Comparison of ENCODE assay signal across 18 cellular contexts in genomic region chr9:128877852-128878251, GRCh38. TPM values are rescaled to one million over a fixed set of nuclear protein-coding genes. Genes with fewer than 3 reads are reported as not detected.
DNase-seq lines count a peak whose midpoint lies in the region; ATAC-seq, FAIRE-seq and TF ChIP-seq lines count a peak whose summit lies in the region.
"Had no signal": no experiment of that assay in that cellular context is flagged by ENCODE, and none has a peak within 500 bp of the region (broad histone marks: within the 10 kb centered on the region; RNA-seq: fewer than 3 reads in every experiment).

No MANE protein-coding gene starts in this region.

- H2AFZ ChIP-seq in mammary epithelial cell (ENCODE audit: low read depth, low read length) (no peak overlapping the region), OCI-LY7 (ENCODE audit: low read length) (no peak overlapping the region), K562 (ENCODE audit: low read depth, low read length) (no peak overlapping the region)

- no peak overlapping the region for H3K9ac ChIP-seq in mammary epithelial cell (ENCODE audit: insufficient read depth, low read length)
- H3K9ac ChIP-seq in K562 (ENCODE audit: insufficient read depth in 1 of 2, low read depth in 2 of 2, low read length in 2 of 2), result no peak overlapping the region

- peaks cover 23% of the 10 kb centered on the region for H3K4me1 Mint-ChIP-seq in MCF 10A (ENCODE audit: insufficient read depth, unreplicated experiment)

- H3K4me1 ChIP-seq in mammary epithelial cell (ENCODE audit: insufficient read depth, low read length) (peaks cover 29% of the 10 kb centered on the region), OCI-LY7 (ENCODE audit: insufficient read depth, low read length, poor library complexity, severe bottlenecking) (peaks cover 26% of the 10 kb centered on the region), K562 (replicated peaks in 1 of 2; ENCODE audit: control insufficient read depth in 2 of 2, insufficient read depth in 2 of 2, low read length in 2 of 2) (peaks cover 9 to 33% of the 10 kb centered on the region in 2 experiments; a peak in 4 of 5 replicates), tibial artery (peaks cover 7 to 70% (median 48%) of the 10 kb centered on the region in 4 donors), sigmoid colon (peaks cover 0 to 12% (median 10%) of the 10 kb centered on the region in 4 donors)

- no peaks in the 10 kb centered on the region for H3K36me3 Mint-ChIP-seq in MCF 10A (ENCODE audit: insufficient read depth, unreplicated experiment)

- no peak overlapping the region for H3K4me3 Mint-ChIP-seq in MCF 10A (ENCODE audit: unreplicated experiment)
- H3K4me3 Mint-ChIP-seq: activated T-helper 17 cell treated with anti-CD3 and anti-CD28 coated beads, Interleukin-2, amount 50 U/mL, for 72 hours; CD8-positive, alpha-beta T cell; central memory CD8-positive, alpha-beta T cell had no signal

- ATAC-seq in K562 (no peak), HG02678 (IDR thresholded peaks at IDR 0.05; ENCODE audit: unreplicated experiment) (no peak)
- ATAC-seq: activated T-helper 17 cell treated with anti-CD3 and anti-CD28 coated beads, Interleukin-2, amount 50 U/mL, for 72 hours; CD8-positive, alpha-beta T cell had no signal

- no peaks in the 10 kb centered on the region for H3K9me1 ChIP-seq in K562 (ENCODE audit: control insufficient read depth, insufficient read depth, low read length)

- no peak for FAIRE-seq in K562 (lab: Jason Lieb, UNC)
- FAIRE-seq: endometrium had no signal

- TF ChIP-seq EP300 in K562 (IDR thresholded peaks at IDR 0.05; ENCODE audit: low read length) (no peak), sigmoid colon (IDR thresholded peaks at IDR 0.05) (no peak)

- intact Hi-C loops in MCF 10A (cut with micrococcal nuclease) (loop anchor here (2.0 kb wide), 1 partner anchor 15 kb away; no protein-coding TSS in a partner anchor), mammary epithelial cell (cut with micrococcal nuclease) (no loop called here), OCI-LY7 (cut with micrococcal nuclease; ENCODE audit: unreplicated experiment) (no loop called here), K562 (cut with micrococcal nuclease) (no loop called here), tibial artery (cut with DNase I; ENCODE audit: low total_unique reads) (no loop called here), sigmoid colon (cut with DNase I) (no loop called here)

- in situ Hi-C loops in mammary epithelial cell (cut with MboI; ENCODE audit: low sequenced_read_pairs in 2 of 2) (no loop called here), K562 (cut with MboI) (no loop called here)

- CTCF ChIA-PET in MCF 10A (lab: Yijun Ruan, JAX) (interaction anchor here (0.7 to 6.7 kb wide), 8 partner anchors 9 to 87 kb away, joined by 3 to 59 read pairs (median 4); no protein-coding TSS in a partner anchor), mammary epithelial cell (lab: Charles Lee; ENCODE audit: low non-redundant PET) (interaction anchor here (0.7 kb wide), 1 partner anchor 10 kb away, joined by 5 read pairs; no protein-coding TSS in a partner anchor), OCI-LY7 (lab: Charles Lee; ENCODE audit: unreplicated experiment) (interaction anchor here (1.0 kb wide), 2 partner anchors 15 to 51 kb away, joined by 4 to 5 read pairs; no protein-coding TSS in a partner anchor), K562 (lab: Yijun Ruan, JAX; ENCODE audit: low intra/inter-chr PET ratio) (no interaction called here)

- no peaks in the 10 kb centered on the region for H3K27me3 Mint-ChIP-seq in MCF 10A (ENCODE audit: insufficient read depth, unreplicated experiment)
- H3K27me3 Mint-ChIP-seq: activated T-helper 17 cell treated with anti-CD3 and anti-CD28 coated beads, Interleukin-2, amount 50 U/mL, for 72 hours; central memory CD8-positive, alpha-beta T cell had no signal

- H4K20me1 ChIP-seq in mammary epithelial cell (ENCODE audit: insufficient read depth, low read length), result no peaks in the 10 kb centered on the region
- H4K20me1 ChIP-seq in OCI-LY7 (ENCODE audit: insufficient read depth, low read length), result no peaks in the 10 kb centered on the region
- no peaks in the 10 kb centered on the region; the same call in 1 of the 2 replicates for H4K20me1 ChIP-seq in K562 (replicated peaks; ENCODE audit: control insufficient read depth, insufficient read depth, low read length)

- H3K9me2 ChIP-seq in OCI-LY7 (ENCODE audit: insufficient read depth, low read length), result no peaks in the 10 kb centered on the region

- dilution Hi-C loops in mammary epithelial cell (cut with HindIII; ENCODE audit: low sequenced_read_pairs), result no loop called here

- H3K27me3 ChIP-seq in mammary epithelial cell (ENCODE audit: insufficient read depth, low read length) (no peaks in the 10 kb centered on the region), K562 (ENCODE audit: control insufficient read depth in 2 of 2, insufficient read depth in 2 of 2, low read length in 2 of 2) (no peaks in the 10 kb centered on the region), tibial artery (no peaks in the 10 kb centered on the region), sigmoid colon (no peaks in the 10 kb centered on the region)
- H3K27me3 ChIP-seq: upper lobe of left lung had no signal

- peak in 1 of 2 experiments; percentile 21; a peak in 2 of 4 replicates for TF ChIP-seq RAD21 in K562 (CRISPR knock-in tag; conservative IDR thresholded peaks at IDR 0.05 in 1 of 2, IDR thresholded peaks at IDR 0.05 in 1 of 2)

- H3K4me3 ChIP-seq in mammary epithelial cell (replicated peaks in 1 of 3; ENCODE audit: insufficient read depth in 1 of 3, low read depth in 2 of 3, low read length in 3 of 3) (no peak overlapping the region), OCI-LY7 (ENCODE audit: low read depth, low read length, poor library complexity, severe bottlenecking) (no peak overlapping the region), K562 (no peak overlapping the region), tibial artery (no peak overlapping the region), sigmoid colon (no peak overlapping the region)
- H3K4me3 ChIP-seq: upper lobe of left lung had no signal

- H3K4me2 ChIP-seq in mammary epithelial cell (ENCODE audit: insufficient read depth, low read depth, low read length) (no peak overlapping the region), OCI-LY7 (ENCODE audit: low read length) (no peak overlapping the region), K562 (ENCODE audit: insufficient read depth, low read length) (no peak overlapping the region)

- H3K79me2 ChIP-seq in mammary epithelial cell (ENCODE audit: insufficient read depth, low read length) (peaks cover 49% of the 10 kb centered on the region), OCI-LY7 (ENCODE audit: insufficient read depth, low read depth, low read length) (peaks cover 51% of the 10 kb centered on the region), K562 (ENCODE audit: control insufficient read depth, insufficient read depth, low read length) (peaks cover 26% of the 10 kb centered on the region)

- DNase-seq in MCF 10A (ENCODE audit: unreplicated experiment) (no peak), mammary epithelial cell (no peak), OCI-LY7 (ENCODE audit: low spot score) (peak; percentile 51), K562 (ENCODE audit: extremely low read depth in 1 of 4, low spot score in 3 of 4) (peak in 2 of 4 experiments; percentile 6 to 16), tibial artery (no peak), medulla oblongata (ENCODE audit: extremely low spot score) (no peak), sigmoid colon (no peak)
- DNase-seq: ACHN; activated CD4-positive, CD25-positive, alpha-beta regulatory T cell; CD8-positive, alpha-beta T cell; IMR-90; NCI-H1417 treated with DMSO at 0.1 percent for 48 hours; stimulated activated CD4-positive, alpha-beta T cell treated with anti-CD3 and anti-CD28 coated beads, Interleukin-4, amount 100 ng/mL, for 4 hours; upper lobe of left lung had no signal

- no peaks in the 10 kb centered on the region for H3K36me3 ChIP-seq in mammary epithelial cell (ENCODE audit: insufficient read depth, low read length)
- H3K36me3 ChIP-seq in OCI-LY7 (ENCODE audit: insufficient read depth, low read length), result peaks cover 11% of the 10 kb centered on the region; the same call in 1 of the 2 replicates
- H3K36me3 ChIP-seq in K562 (ENCODE audit: control insufficient read depth, insufficient read depth, low read length), result no peaks in the 10 kb centered on the region
- H3K36me3 ChIP-seq in tibial artery, result no peaks in the 10 kb centered on the region
- H3K36me3 ChIP-seq in sigmoid colon, result no peaks in the 10 kb centered on the region
- H3K36me3 ChIP-seq: upper lobe of left lung had no signal

- TF ChIP-seq POLR2A in K562 (conservative IDR thresholded peaks at IDR 0.05) (no peak), sigmoid colon (IDR thresholded peaks at IDR 0.05) (no peak)

- TF ChIP-seq CTCF in MCF 10A (IDR thresholded peaks at IDR 0.05; ENCODE audit: unreplicated experiment) (no peak), mammary epithelial cell (conservative IDR thresholded peaks at IDR 0.05 in 1 of 2, IDR thresholded peaks at IDR 0.05 in 1 of 2; ENCODE audit: extremely low read depth in 1 of 2, insufficient read depth in 1 of 2, low read depth in 1 of 2, low read length in 2 of 2) (no peak), OCI-LY7 (conservative IDR thresholded peaks at IDR 0.05; ENCODE audit: low read length) (peak; percentile 58; the same call in 1 of the 2 replicates), K562 (IDR thresholded peaks at IDR 0.05 in 2 of 3, conservative IDR thresholded peaks at IDR 0.05 in 1 of 3; ENCODE audit: insufficient read depth in 2 of 3, low read depth in 1 of 3, low read length in 3 of 3) (no peak; a peak in 1 of 6 replicates), tibial artery (IDR thresholded peaks at IDR 0.05) (no peak), sigmoid colon (IDR thresholded peaks at IDR 0.05) (no peak)

- H3K9me3 Mint-ChIP-seq in MCF 10A (ENCODE audit: unreplicated experiment), result no peaks in the 10 kb centered on the region
- H3K9me3 Mint-ChIP-seq: activated T-helper 17 cell treated with anti-CD3 and anti-CD28 coated beads, Interleukin-2, amount 50 U/mL, for 72 hours; CD8-positive, alpha-beta T cell; central memory CD8-positive, alpha-beta T cell had no signal

- 86% methylated on average over 5 of the region's 5 CpGs for WGBS in mammary epithelial cell (ENCODE audit: low coverage, missing lambda C conversion rate)
- WGBS in K562 (ENCODE audit: insufficient coverage, low coverage, missing lambda C conversion rate), result 82% methylated on average over 5 of the region's 5 CpGs
- whole genome bisulfite sequencing in sigmoid colon, 2 donors, result 75 to 83% methylated on average over 5 of the region's 5 CpGs

- H3K9me3 ChIP-seq in mammary epithelial cell (replicated peaks; ENCODE audit: insufficient read depth, low read length), result no peaks in the 10 kb centered on the region
- no peaks in the 10 kb centered on the region for H3K9me3 ChIP-seq in OCI-LY7 (ENCODE audit: low read length)
- no peaks in the 10 kb centered on the region for H3K9me3 ChIP-seq in K562 (replicated peaks; ENCODE audit: control insufficient read depth, insufficient read depth, low read depth, low read length)
- H3K9me3 ChIP-seq in tibial artery, result no peaks in the 10 kb centered on the region
- no peaks in the 10 kb centered on the region for H3K9me3 ChIP-seq in sigmoid colon
- H3K9me3 ChIP-seq: upper lobe of left lung had no signal

- no peak overlapping the region for H3K27ac ChIP-seq in mammary epithelial cell (ENCODE audit: insufficient read depth, low read depth, low read length)
- H3K27ac ChIP-seq in OCI-LY7 (ENCODE audit: low read depth, low read length, poor library complexity, severe bottlenecking), result no peak overlapping the region
- no peak overlapping the region for H3K27ac ChIP-seq in K562 (ENCODE audit: extremely low read depth, low read depth, low read length)
- peak overlapping the region; percentile 94 to 98 for H3K27ac ChIP-seq in tibial artery
- no peak overlapping the region for H3K27ac ChIP-seq in sigmoid colon
- H3K27ac ChIP-seq: upper lobe of left lung had no signal

- no TSS peak for BruUV-seq in MCF 10A (replicated peaks; lab: Mats Ljungman, UMichigan)
- no TSS peak for BruUV-seq in mammary epithelial cell (replicated peaks; lab: Mats Ljungman, UMichigan)
- no TSS peak for BruUV-seq in OCI-LY7 (replicated peaks; lab: Mats Ljungman, UMichigan)
- BruUV-seq in K562 (replicated peaks; lab: Mats Ljungman, UMichigan), result no TSS peak

- peak overlapping the region; percentile 50 for H3K27ac Mint-ChIP-seq in MCF 10A (ENCODE audit: low read depth, unreplicated experiment)
- H3K27ac Mint-ChIP-seq: CD8-positive, alpha-beta T cell had no signal

- POLR2A ChIA-PET in MCF 10A (lab: Yijun Ruan, JAX) (interaction anchor here (0.6 to 2.7 kb wide), 5 partner anchors 12 to 703 kb away, joined by 3 to 11 read pairs (median 3); partner anchors contain the start of genes PHYHD1 and SPOUT1), OCI-LY7 (lab: Charles Lee) (interaction anchor here (0.6 to 1.7 kb wide), 3 partner anchors 9 to 43 kb away, joined by 3 to 4 read pairs (median 4); partner anchors contain the start of gene PHYHD1), K562 (lab: Yijun Ruan, JAX) (interaction anchor here (0.7 to 1.0 kb wide), 6 partner anchors 10 to 67 kb away, joined by 3 to 7 read pairs (median 4); no protein-coding TSS in a partner anchor)

RNA-seq across cellular contexts. Expression of gene KYAT1, which starts 3.9 kb away (rescaled TPM):
- total RNA-seq in MCF 10A (2022) (3.8 and 5.7 TPM in 2 replicates), mammary epithelial cell (10 to 100 TPM; 10.2 to 11.5 TPM), OCI-LY7 (2022) (28.3 and 34.5 TPM in 2 replicates), K562 (2014; rRNA removed) (11.1 and 16.0 TPM in 2 replicates), K562 (2014; rRNA removed; fragmentation: Illumina TruSeq; extraction: Trizol) (6.5 and 8.8 TPM in 2 replicates), K562 (2015; rRNA removed; fragmentation: Illumina TruSeq; extraction: Trizol) (8.5 and 9.2 TPM in 2 replicates), K562 (2021) (11.7 and 14.7 TPM in 2 replicates), sigmoid colon (1 to 10 TPM; 3.9 to 8.0 (median 5.2) TPM)
- polyA plus RNA-seq in mammary epithelial cell (13.5 TPM), K562 (2011; rRNA removed) (16.1 and 20.2 TPM in 2 replicates), K562 (2014; fragmentation: Illumina TruSeq; extraction: Trizol) (13.4 and 14.8 TPM in 2 replicates), K562 (2014; fragmentation: Nextera tagmentation; extraction: Ambion mirVana) (10 to 100 TPM in 1 of 2 experiments, 1 to 10 TPM in 1; 6.4 to 11.0 TPM), K562 (2014; rRNA removed) (16.8 and 21.8 TPM in 2 replicates), sigmoid colon (1 to 10 TPM in 1 of 3 donors, under 1 TPM in 2; 0.60 to 4.5 (median 0.92) TPM)
- polyA minus RNA-seq in mammary epithelial cell, result 13.4 TPM
- 38.2 and 44.7 TPM in 2 replicates for total RNA-seq in OCI-LY7 (2014; rRNA removed; shearing (Covaris generic))
- 34.0 and 59.4 TPM in 2 replicates for total RNA-seq in K562 (2011; cell fraction: chromatin; rRNA removed; ENCODE audit: low replicate concordance)
- 26.8 and 33.7 TPM in 2 replicates for total RNA-seq in K562 (2011; cell fraction: nucleolus; rRNA removed)
- 23.8 and 32.1 TPM in 2 replicates for total RNA-seq in K562 (2011; cell fraction: nucleoplasm; rRNA removed)
- 21.7 and 22.5 TPM in 2 replicates for polyA plus RNA-seq in K562 (2011; cell fraction: cytosol; rRNA removed)
- polyA plus RNA-seq in K562 (2011; cell fraction: nucleus; rRNA removed), result 41.4 and 54.7 TPM in 2 replicates
- polyA plus RNA-seq in K562 (2012), result 9.8 and 19.5 TPM in 2 replicates
- polyA minus RNA-seq in K562 (2011; rRNA and poly(A)+ RNA removed), result 6.0 and 7.0 TPM in 2 replicates
- polyA minus RNA-seq in K562 (2011; cell fraction: cytosol; rRNA and poly(A)+ RNA removed), result 5.9 and 6.1 TPM in 2 replicates
- polyA minus RNA-seq in K562 (2011; cell fraction: nucleus; rRNA and poly(A)+ RNA removed), result 6.3 and 7.3 TPM in 2 replicates

RNA-seq across cellular contexts. Expression of gene LRRC8A, which starts 4.1 kb away (rescaled TPM):
- total RNA-seq in MCF 10A (2022) (30.9 and 31.6 TPM in 2 replicates), mammary epithelial cell (100 to 1,000 TPM; 155 to 206 TPM), OCI-LY7 (2022) (21.0 and 22.9 TPM in 2 replicates), K562 (2014; rRNA removed) (15.3 and 17.2 TPM in 2 replicates), K562 (2014; rRNA removed; fragmentation: Illumina TruSeq; extraction: Trizol) (5.5 and 6.4 TPM in 2 replicates), K562 (2015; rRNA removed; fragmentation: Illumina TruSeq; extraction: Trizol) (8.4 TPM in 2 replicates), K562 (2021) (23.5 and 24.7 TPM in 2 replicates), sigmoid colon (10 to 100 TPM; 26.0 to 59.5 (median 37.4) TPM)
- polyA plus RNA-seq in mammary epithelial cell (128 TPM), K562 (2011; rRNA removed) (8.9 and 11.5 TPM in 2 replicates), K562 (2014; fragmentation: Illumina TruSeq; extraction: Trizol) (14.0 and 19.8 TPM in 2 replicates), K562 (2014; fragmentation: Nextera tagmentation; extraction: Ambion mirVana) (1 to 10 TPM; 2.9 to 3.5 TPM), K562 (2014; rRNA removed) (13.4 and 15.4 TPM in 2 replicates), sigmoid colon (10 to 100 TPM in 1 of 3 donors, 1 to 10 TPM in 2; 4.8 to 25.2 (median 8.8) TPM)
- 227 TPM for polyA minus RNA-seq in mammary epithelial cell
- total RNA-seq in OCI-LY7 (2014; rRNA removed; shearing (Covaris generic)), result 20.0 and 26.9 TPM in 2 replicates
- 23.0 and 71.8 TPM in 2 replicates for total RNA-seq in K562 (2011; cell fraction: chromatin; rRNA removed; ENCODE audit: low replicate concordance)
- 46.7 and 55.7 TPM in 2 replicates for total RNA-seq in K562 (2011; cell fraction: nucleolus; rRNA removed)
- total RNA-seq in K562 (2011; cell fraction: nucleoplasm; rRNA removed), result 50.5 and 51.6 TPM in 2 replicates
- polyA plus RNA-seq in K562 (2011; cell fraction: cytosol; rRNA removed), result 12.9 and 17.9 TPM in 2 replicates
- 10.0 and 13.2 TPM in 2 replicates for polyA plus RNA-seq in K562 (2011; cell fraction: nucleus; rRNA removed)
- polyA plus RNA-seq in K562 (2012), result 14.0 and 15.6 TPM in 2 replicates
- polyA minus RNA-seq in K562 (2011; rRNA and poly(A)+ RNA removed), result 13.2 and 19.4 TPM in 2 replicates
- 13.9 and 15.2 TPM in 2 replicates for polyA minus RNA-seq in K562 (2011; cell fraction: cytosol; rRNA and poly(A)+ RNA removed)
- 7.0 and 8.6 TPM in 2 replicates for polyA minus RNA-seq in K562 (2011; cell fraction: nucleus; rRNA and poly(A)+ RNA removed)

RNA-seq across cellular contexts. Expression of gene PHYHD1, which starts 42.9 kb away (rescaled TPM):
- total RNA-seq in MCF 10A (2022) (0.70 and 2.0 TPM in 2 replicates), mammary epithelial cell (1 to 10 TPM; 2.5 to 4.7 TPM), OCI-LY7 (2022) (132 and 150 TPM in 2 replicates), K562 (2014; rRNA removed) (0.49 and 1.3 TPM in 2 replicates), K562 (2014; rRNA removed; fragmentation: Illumina TruSeq; extraction: Trizol) (0.45 and 0.69 TPM in 2 replicates), K562 (2015; rRNA removed; fragmentation: Illumina TruSeq; extraction: Trizol) (0.36 and 0.79 TPM in 2 replicates), K562 (2021) (0.58 and 0.66 TPM in 2 replicates), sigmoid colon (10 to 100 TPM; 15.5 to 30.5 (median 20.1) TPM)
- polyA plus RNA-seq in mammary epithelial cell (1.8 TPM), K562 (2011; rRNA removed) (1.2 and 2.1 TPM in 2 replicates), K562 (2014; fragmentation: Illumina TruSeq; extraction: Trizol) (0.80 and 1.0 TPM in 2 replicates), K562 (2014; fragmentation: Nextera tagmentation; extraction: Ambion mirVana) (1 to 10 TPM in 1 of 2 experiments, under 1 TPM in 1; 0.80 to 1.0 TPM), K562 (2014; rRNA removed) (0.32 and 0.91 TPM in 2 replicates), sigmoid colon (10 to 100 TPM in 1 of 3 donors, 1 to 10 TPM in 2; 1.6 to 13.2 (median 8.1) TPM)
- polyA minus RNA-seq in mammary epithelial cell, result 21.9 TPM
- 69.0 and 83.5 TPM in 2 replicates for total RNA-seq in OCI-LY7 (2014; rRNA removed; shearing (Covaris generic))
- total RNA-seq in K562 (2011; cell fraction: chromatin; rRNA removed; ENCODE audit: low replicate concordance), result 1.0 and 4.9 TPM in 2 replicates
- total RNA-seq in K562 (2011; cell fraction: nucleolus; rRNA removed), result 1.0 and 1.3 TPM in 2 replicates
- 1.4 and 1.8 TPM in 2 replicates for total RNA-seq in K562 (2011; cell fraction: nucleoplasm; rRNA removed)
- 2.2 and 2.5 TPM in 2 replicates for polyA plus RNA-seq in K562 (2011; cell fraction: cytosol; rRNA removed)
- polyA plus RNA-seq in K562 (2011; cell fraction: nucleus; rRNA removed), result 3.7 and 4.1 TPM in 2 replicates
- 0.87 and 1.2 TPM in 2 replicates for polyA plus RNA-seq in K562 (2012)
- polyA minus RNA-seq in K562 (2011; rRNA and poly(A)+ RNA removed), result 0.48 and 2.0 TPM in 2 replicates
- polyA minus RNA-seq in K562 (2011; cell fraction: cytosol; rRNA and poly(A)+ RNA removed), result not detected in 2 replicates
- 0.54 and 1.1 TPM in 2 replicates for polyA minus RNA-seq in K562 (2011; cell fraction: nucleus; rRNA and poly(A)+ RNA removed)

RNA-seq across cellular contexts. Expression of gene SPOUT1, which starts 48.3 kb away (rescaled TPM):
- 30.1 and 32.4 TPM in 2 replicates for total RNA-seq in MCF 10A (2022)
- 10 to 100 TPM; 26.8 to 44.7 TPM for total RNA-seq in mammary epithelial cell
- polyA plus RNA-seq in mammary epithelial cell, result 33.3 TPM
- 17.0 TPM for polyA minus RNA-seq in mammary epithelial cell
- total RNA-seq in OCI-LY7 (2014; rRNA removed; shearing (Covaris generic)), result 38.9 and 51.2 TPM in 2 replicates
- total RNA-seq in OCI-LY7 (2022), result 47.8 and 52.5 TPM in 2 replicates
- total RNA-seq in K562 (2011; cell fraction: chromatin; rRNA removed; ENCODE audit: low replicate concordance), result 36.0 and 123 TPM in 2 replicates
- 67.4 and 74.2 TPM in 2 replicates for total RNA-seq in K562 (2011; cell fraction: nucleolus; rRNA removed)
- 36.3 and 47.1 TPM in 2 replicates for total RNA-seq in K562 (2011; cell fraction: nucleoplasm; rRNA removed)
- 42.9 and 51.1 TPM in 2 replicates for total RNA-seq in K562 (2014; rRNA removed)
- 12.1 and 20.6 TPM in 2 replicates for total RNA-seq in K562 (2014; rRNA removed; fragmentation: Illumina TruSeq; extraction: Trizol)
- 29.5 and 33.6 TPM in 2 replicates for total RNA-seq in K562 (2015; rRNA removed; fragmentation: Illumina TruSeq; extraction: Trizol)
- total RNA-seq in K562 (2021), result 121 and 133 TPM in 2 replicates
- polyA plus RNA-seq in K562 (2011; rRNA removed), result 50.5 and 79.2 TPM in 2 replicates
- polyA plus RNA-seq in K562 (2011; cell fraction: cytosol; rRNA removed), result 59.3 and 94.1 TPM in 2 replicates
- 201 and 270 TPM in 2 replicates for polyA plus RNA-seq in K562 (2011; cell fraction: nucleus; rRNA removed)
- 54.2 and 74.3 TPM in 2 replicates for polyA plus RNA-seq in K562 (2012)
- 37.4 and 49.5 TPM in 2 replicates for polyA plus RNA-seq in K562 (2014; fragmentation: Illumina TruSeq; extraction: Trizol)
- 10 to 100 TPM; 10.6 to 13.2 TPM for polyA plus RNA-seq in K562 (2014; fragmentation: Nextera tagmentation; extraction: Ambion mirVana)
- 45.2 and 71.9 TPM in 2 replicates for polyA plus RNA-seq in K562 (2014; rRNA removed)
- 20.6 and 27.5 TPM in 2 replicates for polyA minus RNA-seq in K562 (2011; rRNA and poly(A)+ RNA removed)
- 24.1 and 29.0 TPM in 2 replicates for polyA minus RNA-seq in K562 (2011; cell fraction: cytosol; rRNA and poly(A)+ RNA removed)
- polyA minus RNA-seq in K562 (2011; cell fraction: nucleus; rRNA and poly(A)+ RNA removed), result 23.0 and 42.3 TPM in 2 replicates
- total RNA-seq in sigmoid colon, result 10 to 100 TPM; 12.1 to 31.6 (median 25.9) TPM
- 10 to 100 TPM in 1 of 3 donors, 1 to 10 TPM in 2; 4.8 to 28.1 (median 5.8) TPM for polyA plus RNA-seq in sigmoid colon

RNA-seq across cellular contexts. Expression of gene ENDOG, which starts 59.6 kb away (rescaled TPM):
- total RNA-seq in MCF 10A (2022), result 18.2 and 22.0 TPM in 2 replicates
- 10 to 100 TPM; 30.8 to 40.3 TPM for total RNA-seq in mammary epithelial cell
- 26.5 TPM for polyA plus RNA-seq in mammary epithelial cell
- 19.2 TPM for polyA minus RNA-seq in mammary epithelial cell
- total RNA-seq in OCI-LY7 (2014; rRNA removed; shearing (Covaris generic)), result 31.9 and 35.2 TPM in 2 replicates
- total RNA-seq in OCI-LY7 (2022), result 24.8 and 29.4 TPM in 2 replicates
- total RNA-seq in K562 (2011; cell fraction: chromatin; rRNA removed; ENCODE audit: low replicate concordance), result 4.9 and 20.6 TPM in 2 replicates
- 39.7 and 40.4 TPM in 2 replicates for total RNA-seq in K562 (2011; cell fraction: nucleolus; rRNA removed)
- total RNA-seq in K562 (2011; cell fraction: nucleoplasm; rRNA removed), result 11.4 and 14.2 TPM in 2 replicates
- total RNA-seq in K562 (2014; rRNA removed), result 91.0 and 99.6 TPM in 2 replicates
- total RNA-seq in K562 (2014; rRNA removed; fragmentation: Illumina TruSeq; extraction: Trizol), result 6.3 and 8.8 TPM in 2 replicates
- 25.5 and 26.3 TPM in 2 replicates for total RNA-seq in K562 (2015; rRNA removed; fragmentation: Illumina TruSeq; extraction: Trizol)
- 83.2 and 84.9 TPM in 2 replicates for total RNA-seq in K562 (2021)
- polyA plus RNA-seq in K562 (2011; rRNA removed), result 30.0 and 42.1 TPM in 2 replicates
- polyA plus RNA-seq in K562 (2011; cell fraction: cytosol; rRNA removed), result 52.4 and 156 TPM in 2 replicates
- 58.2 and 77.0 TPM in 2 replicates for polyA plus RNA-seq in K562 (2011; cell fraction: nucleus; rRNA removed)
- polyA plus RNA-seq in K562 (2012), result 34.3 and 45.7 TPM in 2 replicates
- polyA plus RNA-seq in K562 (2014; fragmentation: Illumina TruSeq; extraction: Trizol), result 8.7 and 16.3 TPM in 2 replicates
- polyA plus RNA-seq in K562 (2014; fragmentation: Nextera tagmentation; extraction: Ambion mirVana), result 1 to 10 TPM; 1.2 to 3.8 TPM
- 77.2 and 80.2 TPM in 2 replicates for polyA plus RNA-seq in K562 (2014; rRNA removed)
- 10.2 and 12.4 TPM in 2 replicates for polyA minus RNA-seq in K562 (2011; rRNA and poly(A)+ RNA removed)
- polyA minus RNA-seq in K562 (2011; cell fraction: cytosol; rRNA and poly(A)+ RNA removed), result 23.4 and 24.1 TPM in 2 replicates
- polyA minus RNA-seq in K562 (2011; cell fraction: nucleus; rRNA and poly(A)+ RNA removed), result 16.2 and 20.6 TPM in 2 replicates
- 10 to 100 TPM in 2 of 4 donors, 1 to 10 TPM in 2; 5.9 to 15.7 (median 9.0) TPM for total RNA-seq in sigmoid colon
- 10 to 100 TPM; 30.6 to 49.0 (median 37.9) TPM for polyA plus RNA-seq in sigmoid colon

Comparison
In these comparisons a context has a peak if more than half of its experiments do, and no peak if none do; other contexts are left out.
1. H3K27ac ChIP-seq: peak in tibial artery (2 of 2); none in mammary epithelial cell (single experiment), OCI-LY7 (single experiment), K562 (single experiment) and sigmoid colon (0 of 4).